ENCODE assay signal across 19 cellular contexts in genomic region chr16:68646948-68647659, GRCh38. TPM values are rescaled to one million over a fixed set of nuclear protein-coding genes. Genes with fewer than 3 reads are reported as not detected.
DNase-seq lines count a peak whose midpoint lies in the region; ATAC-seq and TF ChIP-seq lines count a peak whose summit lies in the region.
"Had no signal": no experiment of that assay in that cellular context is flagged by ENCODE, and none has a peak within 500 bp of the region (broad histone marks: within the 10 kb centered on the region; RNA-seq: fewer than 3 reads in every experiment).

No MANE protein-coding gene starts in this region.

- H3K27ac Mint-ChIP-seq in central memory CD8-positive, alpha-beta T cell (ENCODE audit: low read depth) = no peak overlapping the region

- no peak overlapping the region for H3K18ac ChIP-seq in neuronal stem cell (ENCODE audit: low read length)

- no peak for TF ChIP-seq POLR2A in gastroesophageal sphincter (IDR thresholded peaks at IDR 0.05)

- no peak overlapping the region for H3K23ac ChIP-seq in neuronal stem cell (ENCODE audit: low read depth, low read length, poor library complexity)

- H3K4me1 Mint-ChIP-seq in central memory CD8-positive, alpha-beta T cell = peaks cover 4% of the 10 kb centered on the region

- peaks cover 25% of the 10 kb centered on the region for H3K4me1 ChIP-seq in HUES64 (ENCODE audit: insufficient read depth, low read length)
- peaks cover 17 to 22% of the 10 kb centered on the region in 2 donors for H3K4me1 ChIP-seq in neuronal stem cell (ENCODE audit: control insufficient read depth in 2 of 2, insufficient read depth in 1 of 2, low read depth in 1 of 2, low read length in 2 of 2)
- H3K4me1 ChIP-seq in gastroesophageal sphincter = peaks cover 0 to 28% (median 12%) of the 10 kb centered on the region in 3 donors

- WGBS in HUES64 = 77% methylated on average over 17 of the region's 18 CpGs
- WGBS in neuronal stem cell (ENCODE audit: extremely low coverage in 2 of 2, insufficient read length in 2 of 2, insufficient replicate concordance in 1 of 2), 2 donors = no CpG with 5 or more reads among the region's 18 CpGs
- WGBS in gastroesophageal sphincter (ENCODE audit: low coverage in 1 of 2), 2 donors = 60 to 76% methylated on average over 1 to 13 of the region's 18 CpGs

- no peak for ATAC-seq in central memory CD8-positive, alpha-beta T cell (replicated peaks; ENCODE audit: extremely low read depth, poor library complexity, severe bottlenecking)
- ATAC-seq in GM18870 (IDR thresholded peaks at IDR 0.05; ENCODE audit: unreplicated experiment) (no peak), gastroesophageal sphincter (no peak)
- ATAC-seq: pancreas had no signal

- H2BK5ac ChIP-seq in neuronal stem cell (ENCODE audit: low read length) = no peak overlapping the region

- DNase-seq in NCI-H748 (lab: John Stamatoyannopoulos, UW; ENCODE audit: unreplicated experiment) (peak; percentile 1), NCI-H748 treated with DMSO at 0.1 percent for 48 hours (lab: John Stamatoyannopoulos, UW) (no peak), neuronal stem cell (ENCODE audit: low spot score) (no peak)
- no peak for DNase-seq in central memory CD8-positive, alpha-beta T cell (ENCODE audit: low spot score in 2 of 2)
- DNase-seq in stimulated activated naive CD4-positive, alpha-beta T cell (lab: John Stamatoyannopoulos, UW) = no peak
- DNase-seq: activated gamma-delta T cell; DND-41; effector CD8-positive, alpha-beta T cell; KBM-7; midbrain; NCI-H1105 treated with DMSO at 0.1 percent for 48 hours; NCI-H345; pancreas; stimulated activated CD4-positive, alpha-beta T cell treated with anti-CD3 and anti-CD28 coated beads, Interleukin-12 subunit alpha, Interleukin-12 subunit beta, amount 100 ng/mL, for 4 hours had no signal

- TF ChIP-seq CTCF in gastroesophageal sphincter (IDR thresholded peaks at IDR 0.05) = no peak

- H3K27ac ChIP-seq in HUES64 (ENCODE audit: low read depth, low read length) (no peak overlapping the region), neuronal stem cell (replicated peaks; ENCODE audit: low read length) (no peak overlapping the region), gastroesophageal sphincter (no peak overlapping the region)
- H3K27ac ChIP-seq: 22Rv1; BLaER1 treated with 17β-estradiol and CSF1 and Interleukin-3, amounts not matched to agents 10 nM and 100 nM; pancreas had no signal

- H3K9me3 Mint-ChIP-seq in central memory CD8-positive, alpha-beta T cell = no peaks in the 10 kb centered on the region

- H4K91ac ChIP-seq in neuronal stem cell (ENCODE audit: low read depth, low read length, poor library complexity) = no peak overlapping the region

- no peaks in the 10 kb centered on the region for H3K9me3 ChIP-seq in HUES64 (ENCODE audit: insufficient read depth, low read depth, low read length)
- H3K9me3 ChIP-seq in neuronal stem cell (replicated peaks in 1 of 2; ENCODE audit: control insufficient read depth in 2 of 2, insufficient read depth in 1 of 2, low read depth in 1 of 2, low read length in 2 of 2) = peaks cover 0 to 3% of the 10 kb centered on the region in 2 donors
- no peaks in the 10 kb centered on the region for H3K9me3 ChIP-seq in gastroesophageal sphincter
- H3K9me3 ChIP-seq: BLaER1 treated with 17β-estradiol and CSF1 and Interleukin-3, amounts not matched to agents 10 nM and 100 nM; pancreas had no signal

- H3K27me3 Mint-ChIP-seq in central memory CD8-positive, alpha-beta T cell = peaks cover 88% of the 10 kb centered on the region

- no peak overlapping the region for H2AFZ ChIP-seq in neuronal stem cell (ENCODE audit: low read length)

- no peaks in the 10 kb centered on the region for H3K79me1 ChIP-seq in neuronal stem cell (ENCODE audit: low read depth, low read length)

- no peaks in the 10 kb centered on the region for H3K36me3 Mint-ChIP-seq in central memory CD8-positive, alpha-beta T cell (ENCODE audit: insufficient read depth)

- H2AK5ac ChIP-seq in neuronal stem cell (ENCODE audit: low read depth, low read length) = no peak overlapping the region

- H3K36me3 ChIP-seq in HUES64 (ENCODE audit: insufficient read depth, low read length) (peaks cover 9% of the 10 kb centered on the region; the same call in 1 of the 2 replicates), neuronal stem cell (replicated peaks in 1 of 2; ENCODE audit: control insufficient read depth in 2 of 2, insufficient read depth in 2 of 2, low read length in 2 of 2) (no peaks in the 10 kb centered on the region), gastroesophageal sphincter (no peaks in the 10 kb centered on the region)
- H3K36me3 ChIP-seq: BLaER1 treated with 17β-estradiol and CSF1 and Interleukin-3, amounts not matched to agents 10 nM and 100 nM; pancreas had no signal

- H3K27me3 ChIP-seq in HUES64 (ENCODE audit: insufficient read depth, low read length) (peaks cover 25% of the 10 kb centered on the region), neuronal stem cell (ENCODE audit: control insufficient read depth in 3 of 3, insufficient read depth in 3 of 3, low read depth in 1 of 3, low read length in 3 of 3) (peaks cover 0 to 14% (median 10%) of the 10 kb centered on the region in 3 experiments), gastroesophageal sphincter (peaks cover 88% of the 10 kb centered on the region)
- H3K27me3 ChIP-seq: pancreas had no signal

- H2BK15ac ChIP-seq in neuronal stem cell (ENCODE audit: low read length) = no peak overlapping the region

- no peak for TF ChIP-seq EP300 in gastroesophageal sphincter (IDR thresholded peaks at IDR 0.05)

- no peak overlapping the region for H3K4ac ChIP-seq in neuronal stem cell (ENCODE audit: low read length)

- H3K14ac ChIP-seq in neuronal stem cell (ENCODE audit: low read length) = no peak overlapping the region

- H4K8ac ChIP-seq in neuronal stem cell (ENCODE audit: low read depth, low read length) = no peak overlapping the region

- H2BK12ac ChIP-seq in neuronal stem cell (ENCODE audit: low read length) = peak overlapping the region; percentile 24

- peak overlapping the region; percentile 29 for H3K4me3 Mint-ChIP-seq in central memory CD8-positive, alpha-beta T cell

- H3K9ac ChIP-seq in HUES64 (ENCODE audit: low read depth, low read length) = no peak overlapping the region; the same call in 1 of the 2 replicates
- H3K9ac ChIP-seq in neuronal stem cell (ENCODE audit: low read depth, low read length, poor library complexity) = no peak overlapping the region

- H3K4me3 ChIP-seq in HUES64 (ENCODE audit: low read length) = peak overlapping the region; percentile 82
- no peak overlapping the region for H3K4me3 ChIP-seq in neuronal stem cell (ENCODE audit: low read length in 2 of 2)
- no peak overlapping the region for H3K4me3 ChIP-seq in gastroesophageal sphincter

- no peak overlapping the region for H2BK120ac ChIP-seq in neuronal stem cell (ENCODE audit: low read depth, low read length)

- no peak overlapping the region for H3K4me2 ChIP-seq in neuronal stem cell (ENCODE audit: insufficient read depth, low read length, poor library complexity, severe bottlenecking)

RNA-seq across cellular contexts. Expression of gene CDH3, which starts 2.0 kb away (rescaled TPM):
- polyA plus RNA-seq in HUES64 (2013, experiment 1 of 2) = 41.7 TPM
- 47.7 TPM for polyA plus RNA-seq in HUES64 (2013, experiment 2 of 2)
- polyA plus RNA-seq in neuronal stem cell (2013, experiment 1 of 2) = 11.8 TPM
- polyA plus RNA-seq in neuronal stem cell (2013, experiment 2 of 2) = 10.5 TPM
- 10 to 100 TPM in 1 of 4 donors, 1 to 10 TPM in 2, under 1 TPM in 1; 0.12 to 10.3 (median 4.6) TPM for total RNA-seq in gastroesophageal sphincter
